In the genomic region with DNA sequence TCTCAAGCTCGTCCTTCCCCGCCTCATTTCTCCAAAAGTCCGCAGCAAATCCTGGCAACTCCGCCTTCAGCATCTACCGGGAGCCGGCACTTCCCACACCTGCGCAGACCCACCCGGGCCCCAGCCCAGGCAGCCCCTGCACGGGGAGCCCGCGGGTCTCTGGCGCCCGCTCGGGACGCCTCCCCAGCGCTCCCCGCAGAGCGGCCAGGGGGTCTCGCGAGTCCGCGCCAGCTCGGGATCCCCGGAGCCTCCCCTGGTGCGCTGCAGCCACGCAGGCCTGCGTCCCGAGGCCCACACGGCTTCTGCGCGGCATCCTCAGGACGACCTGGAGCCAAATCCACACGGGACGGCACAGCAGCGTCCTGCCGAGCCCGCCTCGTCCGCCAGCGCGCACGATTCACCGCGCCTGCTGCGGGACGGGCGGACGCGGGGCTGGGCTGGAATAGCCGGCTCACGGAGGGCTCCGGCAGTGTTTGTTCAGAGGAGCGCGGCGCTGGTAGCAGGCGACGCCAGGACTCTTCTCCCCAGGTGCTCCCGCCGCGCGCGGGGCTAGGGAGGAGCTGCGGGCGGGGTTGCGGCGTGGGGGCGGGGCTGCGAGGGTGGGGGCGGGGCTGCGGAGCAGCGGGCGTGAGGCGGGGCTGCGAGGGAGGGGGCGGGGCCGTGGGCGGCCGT, we compare ENCODE assay signal across 8 cellular contexts. TPM values are rescaled to one million over a fixed set of nuclear protein-coding genes. Genes with fewer than 3 reads are reported as not detected.
A peak's percentile ranks its signal among the peaks of the same experiment; 100 is the strongest.
DNase-seq lines count a peak whose midpoint lies in the region; ATAC-seq and TF ChIP-seq lines count a peak whose summit lies in the region.

No MANE protein-coding gene starts in this region.

- H3K4me3 Mint-ChIP-seq in osteocyte (ENCODE audit: unreplicated experiment): peak overlapping the region; percentile 79

- no peaks in the 10 kb centered on the region for H3K36me3 ChIP-seq in KMS-11 (ENCODE audit: insufficient read depth)
- H3K36me3 ChIP-seq in SU-DHL-6 (ENCODE audit: low read length): no peaks in the 10 kb centered on the region

- H3K4me3 ChIP-seq in KMS-11 (IDR thresholded peaks at IDR 0.05; ENCODE audit: insufficient read depth, low read depth, low read length) (no peak overlapping the region), SU-DHL-6 (ENCODE audit: insufficient read depth, low read length, poor library complexity, severe bottlenecking) (no peak overlapping the region), fibroblast of the aortic adventitia (ENCODE audit: low read depth, low read length) (peak overlapping the region; percentile 72)

- TF ChIP-seq CTCF in KMS-11 (conservative IDR thresholded peaks at IDR 0.05; ENCODE audit: low read depth, low read length) (no peak), SU-DHL-6 (IDR thresholded peaks at IDR 0.05; ENCODE audit: insufficient read depth, low read length, poor library complexity, severe bottlenecking) (no peak), fibroblast of the aortic adventitia (IDR thresholded peaks at IDR 0.05; ENCODE audit: insufficient read depth, low read length) (no peak), osteocyte (IDR thresholded peaks at IDR 0.05) (no peak)

- H2AFZ ChIP-seq in KMS-11 (ENCODE audit: low read depth) (peak overlapping the region; percentile 75), SU-DHL-6 (ENCODE audit: low read depth, low read length, severe bottlenecking) (no peak overlapping the region)

- H3K9me3 ChIP-seq in SU-DHL-6 (ENCODE audit: insufficient read depth, low read length): no peaks in the 10 kb centered on the region

- no peaks in the 10 kb centered on the region for H3K9me2 ChIP-seq in SU-DHL-6 (replicated peaks; ENCODE audit: insufficient read depth, low read length)

- H3K79me2 ChIP-seq in KMS-11 (ENCODE audit: insufficient read depth, low read depth): peaks cover 38% of the 10 kb centered on the region
- peaks cover 38% of the 10 kb centered on the region for H3K79me2 ChIP-seq in SU-DHL-6 (ENCODE audit: insufficient read depth, low read length)

- H4K20me1 ChIP-seq in KMS-11 (ENCODE audit: insufficient read depth) (peaks cover 33% of the 10 kb centered on the region), SU-DHL-6 (ENCODE audit: low read depth, low read length) (peaks cover 23% of the 10 kb centered on the region; the same call in 1 of the 2 replicates)

- H3K9ac ChIP-seq in KMS-11 (peak overlapping the region; percentile 39; the same call in 1 of the 2 replicates), SU-DHL-6 (ENCODE audit: low read length) (no peak overlapping the region)

- DNase-seq in Caki2 (ENCODE audit: low read depth) (peak; percentile 53), fibroblast of the aortic adventitia (ENCODE audit: low read depth) (no peak), osteocyte (ENCODE audit: extremely low spot score, unreplicated experiment) (no peak), occipital lobe (lab: John Stamatoyannopoulos, UW) (no peak), activated gamma-delta T cell (lab: John Stamatoyannopoulos, UW) (no peak)

- in situ Hi-C loops in Caki2 (cut with HindIII; ENCODE audit: low pct_unique_long_range_greater_than_20kb, low sequenced_read_pairs): no loop called here

- H3K27me3 ChIP-seq in KMS-11 (ENCODE audit: insufficient read depth, low read depth) (no peaks in the 10 kb centered on the region), SU-DHL-6 (ENCODE audit: low read length) (no peaks in the 10 kb centered on the region)

- no peaks in the 10 kb centered on the region for H3K9me3 Mint-ChIP-seq in osteocyte (ENCODE audit: unreplicated experiment)

- peaks cover 3% of the 10 kb centered on the region for H3K27me3 Mint-ChIP-seq in osteocyte (ENCODE audit: unreplicated experiment)

- no peaks in the 10 kb centered on the region for H3K36me3 Mint-ChIP-seq in osteocyte (ENCODE audit: unreplicated experiment)

- 0 out of 2 replicates have a peak, but pooled peaks cover 3% of the 10 kb centered on the region for H3F3A ChIP-seq in SU-DHL-6 (ENCODE audit: insufficient read depth)

- peak overlapping the region; percentile 73 for H3K4me2 ChIP-seq in KMS-11
- peak overlapping the region; percentile 38 for H3K4me2 ChIP-seq in SU-DHL-6 (ENCODE audit: low read depth, low read length, poor library complexity, severe bottlenecking)

- H3K27ac ChIP-seq in KMS-11 (no peak overlapping the region), SU-DHL-6 (ENCODE audit: low read depth, low read length) (no peak overlapping the region)

- H3K4me1 Mint-ChIP-seq in osteocyte (ENCODE audit: unreplicated experiment): peaks cover 37% of the 10 kb centered on the region

- H3K27ac Mint-ChIP-seq in osteocyte (ENCODE audit: unreplicated experiment): no peak overlapping the region

- peak; percentile 31 for ATAC-seq in GM21381 (IDR thresholded peaks at IDR 0.05; ENCODE audit: unreplicated experiment)

- peaks cover 32% of the 10 kb centered on the region for H3K4me1 ChIP-seq in KMS-11 (ENCODE audit: low read depth, poor library complexity, severe bottlenecking)

RNA-seq across cellular contexts. Expression of a gene that starts 0.8 kb away (rescaled TPM):
- 36.5 and 42.6 TPM in 2 replicates for total RNA-seq in Caki2 (2014; rRNA removed; shearing (Covaris generic); ENCODE audit: low replicate concordance)
- total RNA-seq in fibroblast of the aortic adventitia (ENCODE audit: low replicate concordance): 27.6 and 37.5 TPM in 2 replicates
- total RNA-seq in osteocyte: 31.5 TPM in 2 replicates
- total RNA-seq in occipital lobe: 27.3 TPM

RNA-seq across cellular contexts. Expression of a gene that starts 14.7 kb away (rescaled TPM):
- total RNA-seq in Caki2 (2014; rRNA removed; shearing (Covaris generic); ENCODE audit: low replicate concordance): 107 and 124 TPM in 2 replicates
- 1.6 and 2.5 TPM in 2 replicates for total RNA-seq in fibroblast of the aortic adventitia (ENCODE audit: low replicate concordance)
- total RNA-seq in osteocyte: 8.0 and 9.3 TPM in 2 replicates
- total RNA-seq in occipital lobe: 2.5 TPM

RNA-seq across cellular contexts. Expression of a gene that starts 14.9 kb away (rescaled TPM):
- 6.7 and 18.4 TPM in 2 replicates for total RNA-seq in Caki2 (2014; rRNA removed; shearing (Covaris generic); ENCODE audit: low replicate concordance)
- total RNA-seq in fibroblast of the aortic adventitia (ENCODE audit: low replicate concordance) (0.36 TPM in 1 of 2 replicates, not detected in the other), osteocyte (6.0 and 6.4 TPM in 2 replicates), occipital lobe (0.16 TPM)

RNA-seq across cellular contexts. Expression of a gene that starts 38.1 kb away (rescaled TPM):
- 2.0 and 3.4 TPM in 2 replicates for total RNA-seq in Caki2 (2014; rRNA removed; shearing (Covaris generic); ENCODE audit: low replicate concordance)
- total RNA-seq in fibroblast of the aortic adventitia (ENCODE audit: low replicate concordance) (0.45 and 1.2 TPM in 2 replicates), osteocyte (3.2 and 3.7 TPM in 2 replicates), occipital lobe (1.1 TPM)

RNA-seq across cellular contexts. Expression of a gene that starts 40.1 kb away (rescaled TPM):
- 43.8 and 120 TPM in 2 replicates for total RNA-seq in Caki2 (2014; rRNA removed; shearing (Covaris generic); ENCODE audit: low replicate concordance)
- 34.6 and 44.4 TPM in 2 replicates for total RNA-seq in fibroblast of the aortic adventitia (ENCODE audit: low replicate concordance)
- total RNA-seq in osteocyte: 68.3 and 69.4 TPM in 2 replicates
- 27.0 TPM for total RNA-seq in occipital lobe

Comparison
In these comparisons a context has a peak if more than half of its experiments do, and no peak if none do; other contexts are left out.
1. RNA of a gene that starts 14.7 kb away (total RNA-seq): 107 to 124 TPM in Caki2; 8.0 to 9.3 TPM in osteocyte, 2.5 TPM in occipital lobe (single experiment) and 1.6 to 2.5 TPM in fibroblast of the aortic adventitia; every median in the first group is over 10 times any median in the second.